In the genomic region with DNA sequence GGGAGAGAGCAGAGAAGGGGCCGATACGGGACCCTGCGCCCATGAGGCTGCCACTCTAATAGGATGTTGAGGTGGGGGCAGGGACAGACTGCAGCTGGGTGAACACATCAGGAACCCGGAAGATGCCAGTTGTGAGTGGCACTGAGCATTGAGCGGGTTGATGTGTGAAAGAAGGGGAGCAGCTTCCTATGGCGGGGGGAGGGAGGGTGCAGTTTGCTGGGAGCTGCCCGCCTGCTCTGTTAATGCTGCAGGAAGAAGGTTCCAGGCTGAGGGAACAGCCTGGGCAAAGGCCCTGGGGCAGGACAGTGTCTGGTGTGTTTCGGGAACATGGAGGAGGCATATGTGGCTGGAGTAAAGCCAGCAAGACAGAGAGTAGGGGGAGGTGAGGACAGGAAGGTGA, we compare ENCODE assay signal across 10 cellular contexts. TPM values are rescaled to one million over a fixed set of nuclear protein-coding genes. Genes with fewer than 3 reads are reported as not detected.
DNase-seq lines count a peak whose midpoint lies in the region; ATAC-seq and TF ChIP-seq lines count a peak whose summit lies in the region.
"Had no signal": no experiment of that assay in that cellular context is flagged by ENCODE, and none has a peak within 500 bp of the region (broad histone marks: within the 10 kb centered on the region; RNA-seq: fewer than 3 reads in every experiment).

No MANE protein-coding gene starts in this region.

- H2AK5ac ChIP-seq in mesendoderm (ENCODE audit: low read length), result no peak overlapping the region

- no peak overlapping the region for H4K8ac ChIP-seq in mesendoderm (ENCODE audit: low read depth, low read length)

- no peak overlapping the region for H2BK120ac ChIP-seq in mesendoderm (ENCODE audit: low read depth, low read length)

- H3K4me1 ChIP-seq in left ventricle myocardium inferior, result peaks cover 99% of the 10 kb centered on the region
- peaks cover 24 to 92% (median 81%) of the 10 kb centered on the region in 12 donors for H3K4me1 ChIP-seq in heart left ventricle
- H3K4me1 ChIP-seq in mesendoderm (ENCODE audit: control insufficient read depth, low read depth, low read length), result peaks cover 3% of the 10 kb centered on the region
- H3K4me1 ChIP-seq in transverse colon, result peaks cover 54 to 99% (median 95%) of the 10 kb centered on the region in 4 donors

- H3K36me3 ChIP-seq in left ventricle myocardium inferior, result no peaks in the 10 kb centered on the region
- H3K36me3 ChIP-seq in heart left ventricle, result no peaks in the 10 kb centered on the region
- no peaks in the 10 kb centered on the region for H3K36me3 ChIP-seq in mesendoderm (ENCODE audit: control insufficient read depth, insufficient read depth, low read length)
- H3K36me3 ChIP-seq in transverse colon, result no peaks in the 10 kb centered on the region

- no peak for ATAC-seq in heart left ventricle
- no peak for ATAC-seq in GM18519 (IDR thresholded peaks at IDR 0.05; ENCODE audit: low FRiP score, unreplicated experiment)

- peak overlapping the region; percentile 94 for H3K27ac ChIP-seq in left ventricle myocardium inferior (replicated peaks)
- H3K27ac ChIP-seq in heart left ventricle, result peak overlapping the region in 5 of 12 donors; percentile 66 to 94 (median 80)
- peak overlapping the region; percentile 87 for H3K27ac ChIP-seq in angular gyrus (ENCODE audit: low read depth, low read length)
- H3K27ac ChIP-seq in mesendoderm (ENCODE audit: low read depth, low read length), result no peak overlapping the region
- peak overlapping the region; percentile 86 to 88 (median 87) for H3K27ac ChIP-seq in transverse colon
- H3K27ac ChIP-seq: VCaP had no signal

- no peak overlapping the region for H3K23ac ChIP-seq in mesendoderm (ENCODE audit: low read length)

- H3K9ac ChIP-seq in mesendoderm (ENCODE audit: low read length), result no peak overlapping the region

- no peaks in the 10 kb centered on the region for H3K27me3 ChIP-seq in left ventricle myocardium inferior (ENCODE audit: low read depth)
- H3K27me3 ChIP-seq in heart left ventricle, result no peaks in the 10 kb centered on the region
- no peaks in the 10 kb centered on the region for H3K27me3 ChIP-seq in mesendoderm (ENCODE audit: insufficient read depth, low read length, poor library complexity)
- H3K27me3 ChIP-seq in transverse colon, result no peaks in the 10 kb centered on the region

- no peaks in the 10 kb centered on the region for H3K9me3 ChIP-seq in left ventricle myocardium inferior (replicated peaks)
- H3K9me3 ChIP-seq in heart left ventricle, result no peaks in the 10 kb centered on the region
- no peaks in the 10 kb centered on the region for H3K9me3 ChIP-seq in transverse colon

- no peak for TF ChIP-seq EP300 in transverse colon (IDR thresholded peaks at IDR 0.05; ENCODE audit: low read depth)

- no peak overlapping the region for H4K5ac ChIP-seq in mesendoderm (ENCODE audit: low read length)

- in situ Hi-C loops in transverse colon (cut with MboI; ENCODE audit: low pct_ligation_motif_present in 1 of 4, low pct_unique_long_range_greater_than_20kb in 1 of 4, low sequenced_read_pairs in 3 of 4), result no loop called here

- TF ChIP-seq CTCF in left ventricle myocardium inferior (IDR thresholded peaks at IDR 0.05; ENCODE audit: borderline replicate concordance), result no peak
- no peak for TF ChIP-seq CTCF in heart left ventricle (IDR thresholded peaks at IDR 0.05)
- TF ChIP-seq CTCF in transverse colon (IDR thresholded peaks at IDR 0.05), result no peak

- no peak overlapping the region for H2BK5ac ChIP-seq in mesendoderm (ENCODE audit: low read length)

- H2BK15ac ChIP-seq in mesendoderm (replicated peaks; ENCODE audit: low read depth), result no peak overlapping the region

- WGBS in heart left ventricle, 4 donors, result 85 to 88% (median 87%) methylated on average over 8 of the region's 8 CpGs
- WGBS in mesendoderm (ENCODE audit: extremely low coverage, insufficient coverage, low lambda C conversion rate), result no CpG with 5 or more reads among the region's 8 CpGs
- WGBS in transverse colon (ENCODE audit: low coverage in 1 of 2), 2 donors, result 48 to 57% methylated on average over 4 to 8 of the region's 8 CpGs

- peak overlapping the region; percentile 39 for H3K56ac ChIP-seq in mesendoderm (ENCODE audit: low read length)

- TF ChIP-seq POLR2A in heart left ventricle (IDR thresholded peaks at IDR 0.05) (no peak), transverse colon (IDR thresholded peaks at IDR 0.05) (no peak)

- H3K4ac ChIP-seq in mesendoderm (ENCODE audit: low read depth, low read length), result no peak overlapping the region

- H3K4me3 ChIP-seq in left ventricle myocardium inferior (no peak overlapping the region), heart left ventricle (no peak overlapping the region), mesendoderm (ENCODE audit: low read length) (no peak overlapping the region), transverse colon (no peak overlapping the region)

- H3K4me2 ChIP-seq in mesendoderm (ENCODE audit: low read length), result no peak overlapping the region

- no peak overlapping the region for H3K18ac ChIP-seq in mesendoderm (ENCODE audit: low read length)

- no peak for DNase-seq in left ventricle myocardium inferior
- no peak for DNase-seq in heart left ventricle
- DNase-seq in mesendoderm, result no peak
- peak; percentile 45 for DNase-seq in transverse colon
- no peak for DNase-seq in NCI-H1105 (lab: John Stamatoyannopoulos, UW)
- no peak for DNase-seq in HK-2 (ENCODE audit: unreplicated experiment)
- DNase-seq: KBM-7 had no signal

- intact Hi-C loops in left ventricle myocardium inferior (cut with micrococcal nuclease), result no loop called here
- intact Hi-C loops in heart left ventricle (cut with DNase I), result loop anchor here in 1 of 10 donors (2.0 kb wide), 1 partner anchor 15 kb away; no protein-coding TSS in a partner anchor
- intact Hi-C loops in transverse colon (cut with DNase I; ENCODE audit: low total_unique reads), result no loop called here

- peaks cover 54% of the 10 kb centered on the region for H3K79me1 ChIP-seq in mesendoderm (ENCODE audit: low read length)

- H3K79me2 ChIP-seq in mesendoderm (ENCODE audit: control insufficient read depth, insufficient read depth, low read length), result peaks cover 66% of the 10 kb centered on the region

RNA-seq across cellular contexts. Expression of gene DNM2, which starts 29.8 kb away (rescaled TPM):
- total RNA-seq in left ventricle myocardium inferior, result 156 TPM
- total RNA-seq in heart left ventricle, result 100 to 1,000 TPM in 8 of 9 donors, 10 to 100 TPM in 1; 98.9 to 204 (median 137) TPM
- polyA plus RNA-seq in heart left ventricle, result 100 to 1,000 TPM in 1 of 2 donors, 10 to 100 TPM in 1; 98.9 to 118 TPM
- 61.4 TPM for polyA plus RNA-seq in mesendoderm (2013, experiment 1 of 2)
- 60.6 TPM for polyA plus RNA-seq in mesendoderm (2013, experiment 2 of 2)
- total RNA-seq in transverse colon, result 1,000 to 10,000 TPM in 1 of 4 donors, 100 to 1,000 TPM in 3; 469 to 1,152 (median 585) TPM

RNA-seq across cellular contexts. Expression of gene QTRT1, which starts 46.4 kb away (rescaled TPM):
- 30.5 TPM for total RNA-seq in left ventricle myocardium inferior
- 10 to 100 TPM; 16.6 to 31.8 (median 25.7) TPM for total RNA-seq in heart left ventricle
- polyA plus RNA-seq in heart left ventricle, result 10 to 100 TPM; 32.1 to 46.6 TPM
- polyA plus RNA-seq in mesendoderm (2013, experiment 1 of 2), result 29.5 TPM
- polyA plus RNA-seq in mesendoderm (2013, experiment 2 of 2), result 28.5 TPM
- total RNA-seq in transverse colon, result 100 to 1,000 TPM in 1 of 4 donors, 10 to 100 TPM in 3; 28.5 to 201 (median 39.9) TPM
